24 cellular contexts compared by ENCODE assay signal in genomic region chr10:106904209-106904608, GRCh38.
DNase-seq lines count a peak whose midpoint lies in the region; ATAC-seq, FAIRE-seq and TF ChIP-seq lines count a peak whose summit lies in the region.
"Had no signal": no experiment of that assay in that cellular context is flagged by ENCODE, and none has a peak within 500 bp of the region (broad histone marks: within the 10 kb centered on the region; RNA-seq: fewer than 3 reads in every experiment).

No MANE protein-coding gene starts in this region.

- H3K27me3 ChIP-seq in H7 (ENCODE audit: control insufficient read depth, insufficient read depth, low read length), result no peaks in the 10 kb centered on the region
- no peaks in the 10 kb centered on the region for H3K27me3 ChIP-seq in H1 (replicated peaks in 1 of 4; ENCODE audit: control insufficient read depth in 3 of 4, extremely low read depth in 1 of 4, insufficient read depth in 3 of 4, low read length in 3 of 4)
- no peaks in the 10 kb centered on the region for H3K27me3 ChIP-seq in mammary epithelial cell (ENCODE audit: insufficient read depth, low read length)
- H3K27me3 ChIP-seq in esophagus muscularis mucosa, result no peaks in the 10 kb centered on the region
- H3K27me3 ChIP-seq in pancreas, result no peaks in the 10 kb centered on the region
- H3K27me3 ChIP-seq: BE2C, BLaER1 had no signal

- TF ChIP-seq RAD21 in H1 (IDR thresholded peaks at IDR 0.05 in 1 of 2, conservative IDR thresholded peaks at IDR 0.05 in 1 of 2; ENCODE audit: low read depth in 2 of 2, low read length in 2 of 2), result no peak

- H4K8ac ChIP-seq in H1 (ENCODE audit: extremely low read depth, insufficient read depth, low read length), result no peak overlapping the region

- TF ChIP-seq CTCF in H1 (IDR thresholded peaks at IDR 0.05; ENCODE audit: control extremely low read depth in 1 of 3, insufficient read depth in 1 of 3, low read depth in 1 of 3, low read length in 3 of 3), result no peak
- no peak for TF ChIP-seq CTCF in mammary epithelial cell (conservative IDR thresholded peaks at IDR 0.05 in 1 of 2, IDR thresholded peaks at IDR 0.05 in 1 of 2; ENCODE audit: extremely low read depth in 1 of 2, insufficient read depth in 1 of 2, low read depth in 1 of 2, low read length in 2 of 2)
- no peak for TF ChIP-seq CTCF in esophagus muscularis mucosa (IDR thresholded peaks at IDR 0.05)
- TF ChIP-seq CTCF in pancreas (IDR thresholded peaks at IDR 0.05), result no peak

- no peak overlapping the region for H3K23ac ChIP-seq in H1 (ENCODE audit: insufficient read length)

- no peaks in the 10 kb centered on the region; a peak in 1 of 4 replicates for H3K9me3 ChIP-seq in H1 (ENCODE audit: insufficient read depth in 2 of 2, low read depth in 1 of 2, low read length in 1 of 2)
- peaks cover 9% of the 10 kb centered on the region for H3K9me3 ChIP-seq in mammary epithelial cell (replicated peaks; ENCODE audit: insufficient read depth, low read length)
- H3K9me3 ChIP-seq in esophagus muscularis mucosa, result no peaks in the 10 kb centered on the region
- H3K9me3 ChIP-seq in pancreas, result no peaks in the 10 kb centered on the region
- H3K9me3 ChIP-seq: BE2C, BLaER1 had no signal

- POLR2A ChIA-PET in H1 (lab: Charles Lee; ENCODE audit: partially characterized antibody), result no interaction called here

- TF ChIP-seq POLR2A in H1 (IDR thresholded peaks at IDR 0.05; ENCODE audit: control extremely low read depth in 1 of 2, low read depth in 2 of 2, low read length in 2 of 2) (no peak), esophagus muscularis mucosa (IDR thresholded peaks at IDR 0.05; ENCODE audit: low read depth) (no peak)

- H2BK20ac ChIP-seq in H1 (ENCODE audit: low read length), result no peak overlapping the region

- no peak for FAIRE-seq in H1 (lab: Jason Lieb, UNC)
- no peak for FAIRE-seq in pancreas (lab: Jason Lieb, UNC)
- FAIRE-seq: GM12878, GM12892, GM18507 had no signal

- no peak for ATAC-seq in pancreas
- ATAC-seq: GM12878 had no signal

- H3K4me3 ChIP-seq in H7 (ENCODE audit: insufficient read depth, low read depth, low read length) (no peak overlapping the region), H1 (ENCODE audit: extremely low read depth in 1 of 4, insufficient read depth in 2 of 4, low read depth in 3 of 4, low read length in 4 of 4) (0 out of 8 replicates have a peak overlapping the region, but pooled peaks of 1 of the 4 experiments have one; percentile 10), mammary epithelial cell (replicated peaks in 1 of 3; ENCODE audit: insufficient read depth in 1 of 3, low read depth in 2 of 3, low read length in 3 of 3) (no peak overlapping the region), esophagus muscularis mucosa (no peak overlapping the region), pancreas (no peak overlapping the region)
- H3K4me3 ChIP-seq: BLaER1, GM12878 had no signal

- H3K27ac ChIP-seq in H1 (ENCODE audit: low read depth, low read length) (no peak overlapping the region), mammary epithelial cell (ENCODE audit: insufficient read depth, low read depth, low read length) (no peak overlapping the region), esophagus muscularis mucosa (replicated peaks in 1 of 4) (no peak overlapping the region), pancreas (no peak overlapping the region)
- H3K27ac ChIP-seq: BLaER1 had no signal

- H2AK5ac ChIP-seq in H1 (ENCODE audit: low read depth, low read length), result no peak overlapping the region

- no peak overlapping the region; the same call in 1 of the 2 replicates for H2BK15ac ChIP-seq in H1 (ENCODE audit: low read length)

- H3K36me3 ChIP-seq in H7 (replicated peaks; ENCODE audit: control insufficient read depth, insufficient read depth, low read length) (no peaks in the 10 kb centered on the region), H1 (ENCODE audit: control insufficient read depth in 2 of 4, insufficient read depth in 4 of 4, low read length in 3 of 4) (no peaks in the 10 kb centered on the region), mammary epithelial cell (ENCODE audit: insufficient read depth, low read length) (no peaks in the 10 kb centered on the region), esophagus muscularis mucosa (no peaks in the 10 kb centered on the region), pancreas (no peaks in the 10 kb centered on the region)
- H3K36me3 ChIP-seq: BE2C, BLaER1 had no signal

- H3K79me2 ChIP-seq in H1 (ENCODE audit: control insufficient read depth in 1 of 2, insufficient read depth in 2 of 2, low read length in 2 of 2), result no peaks in the 10 kb centered on the region
- H3K79me2 ChIP-seq in mammary epithelial cell (ENCODE audit: insufficient read depth, low read length), result no peaks in the 10 kb centered on the region

- H4K5ac ChIP-seq in H1 (ENCODE audit: insufficient read length, low read depth, low read length), result no peak overlapping the region

- in situ Hi-C loops in mammary epithelial cell (cut with MboI; ENCODE audit: low sequenced_read_pairs in 2 of 2), result no loop called here

- CTCF ChIA-PET in H1 (lab: Charles Lee; ENCODE audit: partially characterized antibody) (interaction anchor here (0.6 to 1.0 kb wide), 2 partner anchors 11 to 43 kb away, joined by 3 to 4 read pairs; no protein-coding TSS in a partner anchor), mammary epithelial cell (lab: Charles Lee; ENCODE audit: low non-redundant PET) (no interaction called here)

- DNase-seq in H7 (peak; percentile 18), H1 (ENCODE audit: low read depth in 1 of 2, low spot score in 2 of 2) (no peak), mammary epithelial cell (no peak), esophagus muscularis mucosa (ENCODE audit: extremely low spot score) (no peak), pancreas (no peak)
- DNase-seq: 8988T; ACHN; BE2C; C1 segment of cervical spinal cord; CD4-positive, alpha-beta memory T cell; CD4-positive, CD25-positive, alpha-beta regulatory T cell; CD8-positive, alpha-beta memory T cell; COR-L47; DMS 273 treated with DMSO at 0.1 percent for 48 hours; DMS153; DMS53; DMS79; DND-41; EL; GDM1 had no signal

- H2AFZ ChIP-seq in H1 (ENCODE audit: low read length) (no peak overlapping the region), mammary epithelial cell (ENCODE audit: low read depth, low read length) (no peak overlapping the region)

- no peak for TF ChIP-seq EP300 in H1 (IDR thresholded peaks at IDR 0.05; ENCODE audit: borderline replicate concordance in 1 of 2, low read depth in 2 of 2, low read length in 2 of 2)
- TF ChIP-seq EP300 in esophagus muscularis mucosa (IDR thresholded peaks at IDR 0.05), result no peak

- H3K56ac ChIP-seq in H1 (replicated peaks; ENCODE audit: insufficient read length, low read depth, low read length), result no peak overlapping the region

- dilution Hi-C loops in mammary epithelial cell (cut with HindIII; ENCODE audit: low sequenced_read_pairs), result no loop called here

- no peak overlapping the region for H3K4ac ChIP-seq in H1 (replicated peaks; ENCODE audit: insufficient read length, low read depth, low read length)

- H2BK12ac ChIP-seq in H1 (ENCODE audit: low read depth, low read length), result 0 out of 2 replicates have a peak overlapping the region, but pooled peaks have one; percentile 78

- H3K9ac ChIP-seq in H1 (replicated peaks in 1 of 4; ENCODE audit: extremely low read depth in 1 of 4, low read depth in 3 of 4, low read length in 3 of 4) (no peak overlapping the region), mammary epithelial cell (ENCODE audit: insufficient read depth, low read length) (no peak overlapping the region)
- H3K9ac ChIP-seq: BLaER1 had no signal

- no peak overlapping the region for H2BK5ac ChIP-seq in H1 (ENCODE audit: low read depth, low read length)

- H3K14ac ChIP-seq in H1 (ENCODE audit: insufficient read length), result no peak overlapping the region

- H3K4me1 ChIP-seq in H1 (replicated peaks in 1 of 4; ENCODE audit: control insufficient read depth in 3 of 4, insufficient read depth in 4 of 4, low read length in 3 of 4) (peaks cover 0 to 8% (median 7%) of the 10 kb centered on the region in 4 experiments; a peak in 4 of 7 replicates), mammary epithelial cell (ENCODE audit: insufficient read depth, low read length) (no peaks in the 10 kb centered on the region), esophagus muscularis mucosa (no peaks in the 10 kb centered on the region), pancreas (no peaks in the 10 kb centered on the region)
- H3K4me1 ChIP-seq: BE2C had no signal

- WGBS in H1 (ENCODE audit: extremely low coverage in 1 of 2, insufficient coverage in 1 of 2, insufficient read length in 1 of 2, insufficient replicate concordance in 2 of 2, low coverage in 1 of 2, low lambda C conversion rate in 2 of 2, missing lambda C conversion rate in 1 of 2), 2 experiments, result 30% methylated on average over 1 of the region's 1 CpG; no CpG with 5 or more reads in 1 of the 2 experiments
- WGBS in mammary epithelial cell (ENCODE audit: low coverage, missing lambda C conversion rate), result 12% methylated on average over 1 of the region's 1 CpG
- WGBS in esophagus muscularis mucosa, result 59% methylated on average over 1 of the region's 1 CpG
- whole genome bisulfite sequencing in pancreas, 2 donors, result 22 to 44% methylated on average over 1 of the region's 1 CpG

- peak overlapping the region; percentile 9 for H2BK120ac ChIP-seq in H1 (replicated peaks; ENCODE audit: low read depth, low read length)

- intact Hi-C loops in mammary epithelial cell (cut with micrococcal nuclease) (no loop called here), esophagus muscularis mucosa (cut with DNase I) (no loop called here), pancreas (cut with DNase I) (no loop called here)

- no TSS peak for BruUV-seq in mammary epithelial cell (replicated peaks; lab: Mats Ljungman, UMichigan)

- H3K23me2 ChIP-seq in H1 (ENCODE audit: low read depth, low read length), result no peaks in the 10 kb centered on the region

- no peak overlapping the region for H3K18ac ChIP-seq in H1 (ENCODE audit: extremely low read depth, low read length)

- H3K4me2 ChIP-seq in H1 (ENCODE audit: insufficient read depth in 1 of 2, low read depth in 2 of 2, low read length in 2 of 2) (peak overlapping the region in 1 of 2 experiments; percentile 22; a peak in 1 of 4 replicates), mammary epithelial cell (ENCODE audit: insufficient read depth, low read depth, low read length) (no peak overlapping the region)
- H3K4me2 ChIP-seq: BLaER1 had no signal

- no peak overlapping the region for H4K91ac ChIP-seq in H1 (replicated peaks; ENCODE audit: insufficient read length, low read length)

- no peaks in the 10 kb centered on the region for H4K20me1 ChIP-seq in H1 (replicated peaks in 1 of 2; ENCODE audit: control insufficient read depth in 1 of 2, insufficient read depth in 2 of 2, low read length in 2 of 2)
- no peaks in the 10 kb centered on the region for H4K20me1 ChIP-seq in mammary epithelial cell (ENCODE audit: insufficient read depth, low read length)
- H4K20me1 ChIP-seq: BLaER1 had no signal

- H3K79me1 ChIP-seq in H1 (ENCODE audit: low read depth, low read length), result no peaks in the 10 kb centered on the region

TF ChIP-seq in H1, 55 proteins besides CTCF, POLR2A, EP300 and RAD21:
- TF ChIP-seq ASH2L (IDR thresholded peaks at IDR 0.05; ENCODE audit: low read length) (no peak), POU5F1 (IDR thresholded peaks at IDR 0.05; ENCODE audit: low read depth, low read length) (0 out of 2 replicates have a peak, but pooled peaks have one; percentile 63)
